12 cellular contexts compared by ENCODE assay signal in genomic region chr2:170227467-170228075, GRCh38. TPM values are rescaled to one million over a fixed set of nuclear protein-coding genes. Genes with fewer than 3 reads are reported as not detected.
DNase-seq lines count a peak whose midpoint lies in the region; ATAC-seq and TF ChIP-seq lines count a peak whose summit lies in the region.
"Had no signal": no experiment of that assay in that cellular context is flagged by ENCODE, and none has a peak within 500 bp of the region (broad histone marks: within the 10 kb centered on the region; RNA-seq: fewer than 3 reads in every experiment).

No MANE protein-coding gene starts in this region.

- intact Hi-C loops in sciatic nerve (cut with DNase I), result no loop called here

- H3K9me3 Mint-ChIP-seq in nephron progenitor cell, result no peaks in the 10 kb centered on the region
- H3K9me3 Mint-ChIP-seq: CD4-positive, CD25-positive, alpha-beta regulatory T cell had no signal

- no peak for TF ChIP-seq CTCF in nephron progenitor cell (IDR thresholded peaks at IDR 0.05)

- no peak overlapping the region for H3K4me3 Mint-ChIP-seq in nephron progenitor cell
- H3K4me3 Mint-ChIP-seq: CD4-positive, CD25-positive, alpha-beta regulatory T cell had no signal

- H3K27me3 Mint-ChIP-seq in nephron progenitor cell (ENCODE audit: low read depth, poor library complexity), result no peaks in the 10 kb centered on the region
- H3K27me3 Mint-ChIP-seq: CD4-positive, CD25-positive, alpha-beta regulatory T cell had no signal

- ATAC-seq in GM19043 (IDR thresholded peaks at IDR 0.05; ENCODE audit: low read depth, unreplicated experiment) (peak; percentile 51), GM21737 (IDR thresholded peaks at IDR 0.05; ENCODE audit: unreplicated experiment) (peak; percentile 74), HG03159 (IDR thresholded peaks at IDR 0.05; ENCODE audit: unreplicated experiment) (peak; percentile 57), sciatic nerve (no peak)

- peak overlapping the region; percentile 23 for H3K27ac Mint-ChIP-seq in nephron progenitor cell
- H3K27ac Mint-ChIP-seq: CD4-positive, CD25-positive, alpha-beta regulatory T cell had no signal

- H3K4me1 Mint-ChIP-seq in nephron progenitor cell, result peaks cover 20% of the 10 kb centered on the region
- H3K4me1 Mint-ChIP-seq: CD4-positive, CD25-positive, alpha-beta regulatory T cell had no signal

- H3K36me3 Mint-ChIP-seq in nephron progenitor cell (ENCODE audit: low read depth), result no peaks in the 10 kb centered on the region
- H3K36me3 Mint-ChIP-seq: CD4-positive, CD25-positive, alpha-beta regulatory T cell had no signal

- DNase-seq in nephron progenitor cell (no peak), sciatic nerve (ENCODE audit: low spot score) (no peak), NCI-H226 (no peak)
- DNase-seq in activated naive CD4-positive, alpha-beta T cell (lab: John Stamatoyannopoulos, UW), result no peak
- DNase-seq: CD4-positive, CD25-positive, alpha-beta regulatory T cell; dermis blood vessel endothelial cell; HCEC 1CT; KBM-7; T1000 had no signal

RNA-seq across cellular contexts. Expression of gene MYO3B, which starts 49.6 kb away (rescaled TPM):
- total RNA-seq in sciatic nerve, result 0.13 TPM
- total RNA-seq: CD4-positive, CD25-positive, alpha-beta regulatory T cell; dermis blood vessel endothelial cell had no signal
